19 cellular contexts compared by ENCODE assay signal in the genomic region with DNA sequence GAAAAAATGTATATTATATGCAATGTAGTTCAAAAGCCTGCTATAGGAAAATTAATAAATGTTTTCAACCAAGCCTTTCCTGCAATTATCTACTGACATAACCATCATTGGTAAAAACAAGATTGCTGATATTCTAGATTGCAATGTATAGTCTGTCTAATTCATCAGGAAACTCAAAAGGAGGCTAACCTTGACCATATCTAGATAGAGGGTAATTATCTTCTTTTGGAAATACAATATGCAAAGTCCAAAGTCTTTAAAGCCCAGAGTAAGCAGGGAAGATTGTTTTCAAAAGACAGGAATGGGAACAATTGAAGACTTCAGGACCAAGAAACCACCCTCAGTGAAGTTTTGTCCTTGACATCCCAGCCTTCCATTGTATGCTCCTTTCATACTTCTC.
DNase-seq lines count a peak whose midpoint lies in the region; ATAC-seq, FAIRE-seq and TF ChIP-seq lines count a peak whose summit lies in the region.
"Had no signal": no experiment of that assay in that cellular context is flagged by ENCODE, and none has a peak within 500 bp of the region (broad histone marks: within the 10 kb centered on the region; RNA-seq: fewer than 3 reads in every experiment).

No MANE protein-coding gene starts in this region.

- POLR2A ChIA-PET in A549 (lab: Yijun Ruan, JAX) = no interaction called here
- POLR2A ChIA-PET in A673 (lab: Charles Lee; ENCODE audit: low non-redundant PET) = no interaction called here

- intact Hi-C loops in left colon (cut with DNase I, micrococcal nuclease) (no loop called here), A673 (cut with micrococcal nuclease; ENCODE audit: unreplicated experiment) (no loop called here), posterior vena cava (cut with DNase I) (no loop called here)

- DNase-seq in A549 (ENCODE audit: low read depth in 1 of 2, low spot score in 1 of 2) (no peak), left colon (no peak), NCI-H226 (no peak), A673 (ENCODE audit: low spot score) (no peak), posterior vena cava (ENCODE audit: low spot score) (no peak)
- DNase-seq: AML-193; Caco-2; Calu3; CD4-positive, alpha-beta T cell; CD8-positive, alpha-beta T cell; DMS79 treated with DMSO at 0.1 percent for 48 hours; GF-D8 had no signal

- no peaks in the 10 kb centered on the region for H3K36me3 ChIP-seq in A673 (ENCODE audit: insufficient read depth, low read length, poor library complexity, severe bottlenecking)
- H3K36me3 ChIP-seq: BLaER1 treated with 17β-estradiol and CSF1 and Interleukin-3, amounts not matched to agents 10 nM and 100 nM had no signal

- H3K4me2 ChIP-seq in A549 = no peak overlapping the region
- H3K4me2 ChIP-seq: BLaER1 treated with 17β-estradiol and CSF1 and Interleukin-3, amounts not matched to agents 10 nM and 100 nM had no signal

- H3K27me3 ChIP-seq in A673 (replicated peaks; ENCODE audit: insufficient read depth, low read depth, low read length, poor library complexity) = no peaks in the 10 kb centered on the region

- CTCF ChIA-PET in A549 (lab: Yijun Ruan, JAX) = interaction anchor here (1.2 kb wide), 1 partner anchor 27 kb away, joined by 3 read pairs; no protein-coding TSS in a partner anchor
- CTCF ChIA-PET in A673 (lab: Charles Lee) = no interaction called here

- TF ChIP-seq CTCF in A549 (IDR thresholded peaks at IDR 0.05) = no peak
- TF ChIP-seq CTCF in A673 (conservative IDR thresholded peaks at IDR 0.05; ENCODE audit: low read depth, low read length) = no peak

- H3K27ac ChIP-seq in A549 = no peak overlapping the region
- H3K27ac ChIP-seq in A673 (ENCODE audit: low read depth, low read length, poor library complexity, severe bottlenecking) = no peak overlapping the region
- H3K27ac ChIP-seq: 22Rv1; BLaER1 treated with 17β-estradiol and CSF1 and Interleukin-3, amounts not matched to agents 10 nM and 100 nM; C4-2B had no signal

- ATAC-seq in A549 (no peak), left colon (peak; percentile 74)
- ATAC-seq: CD8-positive, alpha-beta T cell had no signal

- no peak for TF ChIP-seq EP300 in A549 (IDR thresholded peaks at IDR 0.05)

- H3K4me1 ChIP-seq in A549 (no peaks in the 10 kb centered on the region), A673 (ENCODE audit: insufficient read depth, low read length, poor library complexity, severe bottlenecking) (no peaks in the 10 kb centered on the region)
- H3K4me1 ChIP-seq: Caco-2 had no signal

- H3K9me3 ChIP-seq in A549 (no peaks in the 10 kb centered on the region), A673 (ENCODE audit: low read depth, low read length, poor library complexity, severe bottlenecking) (no peaks in the 10 kb centered on the region)
- H3K9me3 ChIP-seq: BLaER1 treated with 17β-estradiol and CSF1 and Interleukin-3, amounts not matched to agents 10 nM and 100 nM; Caco-2 had no signal

- BruUV-seq in A673 (replicated peaks; lab: Mats Ljungman, UMichigan) = no TSS peak

- TF ChIP-seq RAD21 in A549 (conservative IDR thresholded peaks at IDR 0.05 in 1 of 2, IDR thresholded peaks at IDR 0.05 in 1 of 2) = no peak

- FAIRE-seq in A549 (lab: Jason Lieb, UNC) (peak; percentile 51), colon (lab: Jason Lieb, UNC) (peak; percentile 58)
- FAIRE-seq: G401.6, GM12891, GM19239 had no signal

- no peak for TF ChIP-seq POLR2A in A549 (IDR thresholded peaks at IDR 0.05; ENCODE audit: low read length)

- no peak overlapping the region for H3K4me3 ChIP-seq in A549
- no peak overlapping the region for H3K4me3 ChIP-seq in A673 (ENCODE audit: low read depth, low read length, poor library complexity, severe bottlenecking)
- H3K4me3 ChIP-seq: BLaER1 treated with 17β-estradiol and CSF1 and Interleukin-3, amounts not matched to agents 10 nM and 100 nM had no signal

TF ChIP-seq in A549, 52 proteins besides CTCF, POLR2A, EP300 and RAD21:
- TF ChIP-seq, protein P1, sequence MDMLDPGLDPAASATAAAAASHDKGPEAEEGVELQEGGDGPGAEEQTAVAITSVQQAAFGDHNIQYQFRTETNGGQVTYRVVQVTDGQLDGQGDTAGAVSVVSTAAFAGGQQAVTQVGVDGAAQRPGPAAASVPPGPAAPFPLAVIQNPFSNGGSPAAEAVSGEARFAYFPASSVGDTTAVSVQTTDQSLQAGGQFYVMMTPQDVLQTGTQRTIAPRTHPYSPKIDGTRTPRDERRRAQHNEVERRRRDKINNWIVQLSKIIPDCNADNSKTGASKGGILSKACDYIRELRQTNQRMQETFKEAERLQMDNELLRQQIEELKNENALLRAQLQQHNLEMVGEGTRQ (IDR thresholded peaks at IDR 0.05) = no peak
